ENCODE assay signal across 2 cellular contexts in the genomic region with DNA sequence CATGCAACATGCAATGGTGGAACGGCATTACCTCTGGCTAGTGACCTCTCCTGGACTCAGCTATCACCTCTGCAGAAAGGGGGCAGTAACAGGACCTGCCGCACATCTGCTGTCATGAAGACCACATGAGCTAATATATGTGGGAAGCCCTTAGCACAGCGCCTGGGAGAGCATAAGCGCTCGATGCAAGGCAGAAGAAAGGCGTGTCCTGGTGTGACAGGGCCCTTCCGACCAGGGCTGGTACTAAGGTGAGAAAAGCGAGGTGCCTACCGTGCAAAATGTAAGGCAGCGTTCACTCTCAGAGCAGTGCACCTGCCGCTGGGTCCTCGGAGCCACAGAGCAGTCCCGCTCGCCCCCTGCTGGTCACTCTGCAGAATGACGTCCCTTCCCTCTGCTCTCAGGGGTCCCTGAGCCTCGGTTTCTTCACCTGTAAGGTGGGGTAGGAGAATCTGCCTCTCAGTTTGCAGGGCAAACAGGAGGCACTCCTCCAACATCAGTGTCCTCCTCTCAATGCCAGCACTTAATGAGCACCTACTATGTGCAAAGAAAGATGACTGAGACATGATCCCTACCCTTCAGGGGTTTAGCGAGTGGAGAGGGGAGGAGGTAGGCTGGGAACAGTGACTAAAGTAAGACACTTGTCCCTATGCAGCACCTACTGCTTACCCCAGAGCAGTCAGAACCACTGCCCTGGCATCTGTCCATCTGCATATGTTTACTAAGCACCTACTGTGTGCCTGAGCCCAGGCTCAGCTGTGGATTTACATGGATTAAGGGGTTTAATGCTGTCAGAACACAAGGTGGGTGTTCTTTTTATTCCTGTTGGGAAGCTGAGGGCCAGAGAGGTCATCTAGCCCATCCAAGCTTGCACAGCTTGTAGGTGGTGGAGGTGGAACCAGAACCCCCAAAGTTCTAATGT.
TF ChIP-seq lines count a peak whose summit lies in the region.

No MANE protein-coding gene starts in this region.

TF ChIP-seq in HEK293, 187 proteins besides CTCF, POLR2A, EP300 and RAD21 (continues in another document):
- TF ChIP-seq, protein P1, sequence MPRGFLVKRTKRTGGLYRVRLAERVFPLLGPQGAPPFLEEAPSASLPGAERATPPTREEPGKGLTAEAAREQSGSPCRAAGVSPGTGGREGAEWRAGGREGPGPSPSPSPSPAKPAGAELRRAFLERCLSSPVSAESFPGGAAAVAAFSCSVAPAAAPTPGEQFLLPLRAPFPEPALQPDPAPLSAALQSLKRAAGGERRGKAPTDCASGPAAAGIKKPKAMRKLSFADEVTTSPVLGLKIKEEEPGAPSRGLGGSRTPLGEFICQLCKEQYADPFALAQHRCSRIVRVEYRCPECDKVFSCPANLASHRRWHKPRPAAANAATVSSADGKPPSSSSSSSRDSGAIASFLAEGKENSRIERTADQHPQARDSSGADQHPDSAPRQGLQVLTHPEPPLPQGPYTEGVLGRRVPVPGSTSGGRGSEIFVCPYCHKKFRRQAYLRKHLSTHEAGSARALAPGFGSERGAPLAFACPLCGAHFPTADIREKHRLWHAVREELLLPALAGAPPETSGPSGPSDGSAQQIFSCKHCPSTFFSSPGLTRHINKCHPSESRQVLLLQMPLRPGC (tag by site-specific recombination; IDR thresholded peaks at IDR 0.05), result no peak
- TF ChIP-seq, protein P2, sequence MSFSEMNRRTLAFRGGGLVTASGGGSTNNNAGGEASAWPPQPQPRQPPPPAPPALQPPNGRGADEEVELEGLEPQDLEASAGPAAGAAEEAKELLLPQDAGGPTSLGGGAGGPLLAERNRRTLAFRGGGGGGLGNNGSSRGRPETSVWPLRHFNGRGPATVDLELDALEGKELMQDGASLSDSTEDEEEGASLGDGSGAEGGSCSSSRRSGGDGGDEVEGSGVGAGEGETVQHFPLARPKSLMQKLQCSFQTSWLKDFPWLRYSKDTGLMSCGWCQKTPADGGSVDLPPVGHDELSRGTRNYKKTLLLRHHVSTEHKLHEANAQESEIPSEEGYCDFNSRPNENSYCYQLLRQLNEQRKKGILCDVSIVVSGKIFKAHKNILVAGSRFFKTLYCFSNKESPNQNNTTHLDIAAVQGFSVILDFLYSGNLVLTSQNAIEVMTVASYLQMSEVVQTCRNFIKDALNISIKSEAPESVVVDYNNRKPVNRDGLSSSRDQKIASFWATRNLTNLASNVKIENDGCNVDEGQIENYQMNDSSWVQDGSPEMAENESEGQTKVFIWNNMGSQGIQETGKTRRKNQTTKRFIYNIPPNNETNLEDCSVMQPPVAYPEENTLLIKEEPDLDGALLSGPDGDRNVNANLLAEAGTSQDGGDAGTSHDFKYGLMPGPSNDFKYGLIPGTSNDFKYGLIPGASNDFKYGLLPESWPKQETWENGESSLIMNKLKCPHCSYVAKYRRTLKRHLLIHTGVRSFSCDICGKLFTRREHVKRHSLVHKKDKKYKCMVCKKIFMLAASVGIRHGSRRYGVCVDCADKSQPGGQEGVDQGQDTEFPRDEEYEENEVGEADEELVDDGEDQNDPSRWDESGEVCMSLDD (tag by site-specific recombination; IDR thresholded peaks at IDR 0.05), result 0 out of 2 replicates have a peak, but pooled peaks have one; percentile 29
- TF ChIP-seq ZFP69B (tag by site-specific recombination; IDR thresholded peaks at IDR 0.05) (no peak), ZNF76 (tag by site-specific recombination; IDR thresholded peaks at IDR 0.05; ENCODE audit: borderline replicate concordance, low read depth) (no peak), ZNF140 (tag by site-specific recombination; IDR thresholded peaks at IDR 0.05) (no peak), ZSCAN16 (tag by site-specific recombination; IDR thresholded peaks at IDR 0.05) (no peak), ZNF654 (tag by site-specific recombination; IDR thresholded peaks at IDR 0.05; ENCODE audit: low read depth) (peak; percentile 71), ZNF335 (tag by site-specific recombination; conservative IDR thresholded peaks at IDR 0.05) (peak; percentile 88), ZNF600 (tag by site-specific recombination; IDR thresholded peaks at IDR 0.05) (peak; percentile 67; the same call in 1 of the 2 replicates), ZEB2 (tag by site-specific recombination; IDR thresholded peaks at IDR 0.05) (peak; percentile 58; the same call in 1 of the 2 replicates), ZNF473 (tag by site-specific recombination; IDR thresholded peaks at IDR 0.05) (no peak), ZBTB48 (tag by site-specific recombination; IDR thresholded peaks at IDR 0.05) (peak; percentile 69), ZNF10 (tag by site-specific recombination; IDR thresholded peaks at IDR 0.05) (no peak), SCRT2 (tag by site-specific recombination; IDR thresholded peaks at IDR 0.05) (peak; percentile 46; the same call in 1 of the 2 replicates), ZNF629 (tag by site-specific recombination; IDR thresholded peaks at IDR 0.05) (0 out of 2 replicates have a peak, but pooled peaks have one; percentile 17)
- TF ChIP-seq, protein P3, sequence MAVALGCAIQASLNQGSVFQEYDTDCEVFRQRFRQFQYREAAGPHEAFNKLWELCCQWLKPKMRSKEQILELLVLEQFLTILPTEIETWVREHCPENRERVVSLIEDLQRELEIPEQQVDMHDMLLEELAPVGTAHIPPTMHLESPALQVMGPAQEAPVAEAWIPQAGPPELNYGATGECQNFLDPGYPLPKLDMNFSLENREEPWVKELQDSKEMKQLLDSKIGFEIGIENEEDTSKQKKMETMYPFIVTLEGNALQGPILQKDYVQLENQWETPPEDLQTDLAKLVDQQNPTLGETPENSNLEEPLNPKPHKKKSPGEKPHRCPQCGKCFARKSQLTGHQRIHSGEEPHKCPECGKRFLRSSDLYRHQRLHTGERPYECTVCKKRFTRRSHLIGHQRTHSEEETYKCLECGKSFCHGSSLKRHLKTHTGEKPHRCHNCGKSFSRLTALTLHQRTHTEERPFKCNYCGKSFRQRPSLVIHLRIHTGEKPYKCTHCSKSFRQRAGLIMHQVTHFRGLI (tag by site-specific recombination; IDR thresholded peaks at IDR 0.05), result no peak
- TF ChIP-seq, protein P4, sequence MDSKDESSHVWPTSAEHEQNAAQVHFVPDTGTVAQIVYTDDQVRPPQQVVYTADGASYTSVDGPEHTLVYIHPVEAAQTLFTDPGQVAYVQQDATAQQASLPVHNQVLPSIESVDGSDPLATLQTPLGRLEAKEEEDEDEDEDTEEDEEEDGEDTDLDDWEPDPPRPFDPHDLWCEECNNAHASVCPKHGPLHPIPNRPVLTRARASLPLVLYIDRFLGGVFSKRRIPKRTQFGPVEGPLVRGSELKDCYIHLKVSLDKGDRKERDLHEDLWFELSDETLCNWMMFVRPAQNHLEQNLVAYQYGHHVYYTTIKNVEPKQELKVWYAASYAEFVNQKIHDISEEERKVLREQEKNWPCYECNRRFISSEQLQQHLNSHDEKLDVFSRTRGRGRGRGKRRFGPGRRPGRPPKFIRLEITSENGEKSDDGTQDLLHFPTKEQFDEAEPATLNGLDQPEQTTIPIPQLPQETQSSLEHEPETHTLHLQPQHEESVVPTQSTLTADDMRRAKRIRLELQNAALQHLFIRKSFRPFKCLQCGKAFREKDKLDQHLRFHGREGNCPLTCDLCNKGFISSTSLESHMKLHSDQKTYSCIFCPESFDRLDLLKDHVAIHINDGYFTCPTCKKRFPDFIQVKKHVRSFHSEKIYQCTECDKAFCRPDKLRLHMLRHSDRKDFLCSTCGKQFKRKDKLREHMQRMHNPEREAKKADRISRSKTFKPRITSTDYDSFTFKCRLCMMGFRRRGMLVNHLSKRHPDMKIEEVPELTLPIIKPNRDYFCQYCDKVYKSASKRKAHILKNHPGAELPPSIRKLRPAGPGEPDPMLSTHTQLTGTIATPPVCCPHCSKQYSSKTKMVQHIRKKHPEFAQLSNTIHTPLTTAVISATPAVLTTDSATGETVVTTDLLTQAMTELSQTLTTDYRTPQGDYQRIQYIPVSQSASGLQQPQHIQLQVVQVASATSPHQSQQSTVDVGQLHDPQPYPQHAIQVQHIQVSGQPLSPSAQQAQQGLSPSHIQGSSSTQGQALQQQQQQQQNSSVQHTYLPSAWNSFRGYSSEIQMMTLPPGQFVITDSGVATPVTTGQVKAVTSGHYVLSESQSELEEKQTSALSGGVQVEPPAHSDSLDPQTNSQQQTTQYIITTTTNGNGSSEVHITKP (tag by site-specific recombination; IDR thresholded peaks at IDR 0.05), result peak; percentile 47

TF ChIP-seq in HepG2, 621 proteins besides CTCF, POLR2A, EP300 and RAD21 (continued from another document and continues in another):
- TF ChIP-seq, protein P5, sequence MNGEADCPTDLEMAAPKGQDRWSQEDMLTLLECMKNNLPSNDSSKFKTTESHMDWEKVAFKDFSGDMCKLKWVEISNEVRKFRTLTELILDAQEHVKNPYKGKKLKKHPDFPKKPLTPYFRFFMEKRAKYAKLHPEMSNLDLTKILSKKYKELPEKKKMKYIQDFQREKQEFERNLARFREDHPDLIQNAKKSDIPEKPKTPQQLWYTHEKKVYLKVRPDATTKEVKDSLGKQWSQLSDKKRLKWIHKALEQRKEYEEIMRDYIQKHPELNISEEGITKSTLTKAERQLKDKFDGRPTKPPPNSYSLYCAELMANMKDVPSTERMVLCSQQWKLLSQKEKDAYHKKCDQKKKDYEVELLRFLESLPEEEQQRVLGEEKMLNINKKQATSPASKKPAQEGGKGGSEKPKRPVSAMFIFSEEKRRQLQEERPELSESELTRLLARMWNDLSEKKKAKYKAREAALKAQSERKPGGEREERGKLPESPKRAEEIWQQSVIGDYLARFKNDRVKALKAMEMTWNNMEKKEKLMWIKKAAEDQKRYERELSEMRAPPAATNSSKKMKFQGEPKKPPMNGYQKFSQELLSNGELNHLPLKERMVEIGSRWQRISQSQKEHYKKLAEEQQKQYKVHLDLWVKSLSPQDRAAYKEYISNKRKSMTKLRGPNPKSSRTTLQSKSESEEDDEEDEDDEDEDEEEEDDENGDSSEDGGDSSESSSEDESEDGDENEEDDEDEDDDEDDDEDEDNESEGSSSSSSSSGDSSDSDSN (CRISPR knock-in tag; IDR thresholded peaks at IDR 0.05), result peak; percentile 68
- no peak for TF ChIP-seq ZFP36L2 (CRISPR knock-in tag; IDR thresholded peaks at IDR 0.05)
- TF ChIP-seq GZF1 (CRISPR knock-in tag; IDR thresholded peaks at IDR 0.05), result no peak
- peak; percentile 58; the same call in 1 of the 2 replicates for TF ChIP-seq ZNF331 (CRISPR knock-in tag; IDR thresholded peaks at IDR 0.05)
- TF ChIP-seq NFKB2 (CRISPR knock-in tag; IDR thresholded peaks at IDR 0.05; ENCODE audit: borderline replicate concordance), result peak; percentile 90; the same call in 1 of the 2 replicates
- no peak for TF ChIP-seq ISX (CRISPR knock-in tag; conservative IDR thresholded peaks at IDR 0.05)
- TF ChIP-seq ZNF33A (CRISPR knock-in tag; IDR thresholded peaks at IDR 0.05; ENCODE audit: borderline replicate concordance), result no peak
- no peak for TF ChIP-seq KDM5A (IDR thresholded peaks at IDR 0.05; ENCODE audit: borderline replicate concordance, low read length)
- TF ChIP-seq, protein P6, sequence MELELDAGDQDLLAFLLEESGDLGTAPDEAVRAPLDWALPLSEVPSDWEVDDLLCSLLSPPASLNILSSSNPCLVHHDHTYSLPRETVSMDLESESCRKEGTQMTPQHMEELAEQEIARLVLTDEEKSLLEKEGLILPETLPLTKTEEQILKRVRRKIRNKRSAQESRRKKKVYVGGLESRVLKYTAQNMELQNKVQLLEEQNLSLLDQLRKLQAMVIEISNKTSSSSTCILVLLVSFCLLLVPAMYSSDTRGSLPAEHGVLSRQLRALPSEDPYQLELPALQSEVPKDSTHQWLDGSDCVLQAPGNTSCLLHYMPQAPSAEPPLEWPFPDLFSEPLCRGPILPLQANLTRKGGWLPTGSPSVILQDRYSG (CRISPR knock-in tag; IDR thresholded peaks at IDR 0.05), result no peak
- peak; percentile 94 for TF ChIP-seq SMC3 (IDR thresholded peaks at IDR 0.05; ENCODE audit: low read length)
- no peak; the same call in 1 of the 2 replicates for TF ChIP-seq SALL2 (CRISPR knock-in tag; IDR thresholded peaks at IDR 0.05)
- peak; percentile 64; the same call in 1 of the 2 replicates for TF ChIP-seq ZNF550 (CRISPR knock-in tag; IDR thresholded peaks at IDR 0.05; ENCODE audit: borderline replicate concordance)
- TF ChIP-seq MEF2D (CRISPR knock-in tag; IDR thresholded peaks at IDR 0.05), result peak; percentile 71
- TF ChIP-seq, protein P7, sequence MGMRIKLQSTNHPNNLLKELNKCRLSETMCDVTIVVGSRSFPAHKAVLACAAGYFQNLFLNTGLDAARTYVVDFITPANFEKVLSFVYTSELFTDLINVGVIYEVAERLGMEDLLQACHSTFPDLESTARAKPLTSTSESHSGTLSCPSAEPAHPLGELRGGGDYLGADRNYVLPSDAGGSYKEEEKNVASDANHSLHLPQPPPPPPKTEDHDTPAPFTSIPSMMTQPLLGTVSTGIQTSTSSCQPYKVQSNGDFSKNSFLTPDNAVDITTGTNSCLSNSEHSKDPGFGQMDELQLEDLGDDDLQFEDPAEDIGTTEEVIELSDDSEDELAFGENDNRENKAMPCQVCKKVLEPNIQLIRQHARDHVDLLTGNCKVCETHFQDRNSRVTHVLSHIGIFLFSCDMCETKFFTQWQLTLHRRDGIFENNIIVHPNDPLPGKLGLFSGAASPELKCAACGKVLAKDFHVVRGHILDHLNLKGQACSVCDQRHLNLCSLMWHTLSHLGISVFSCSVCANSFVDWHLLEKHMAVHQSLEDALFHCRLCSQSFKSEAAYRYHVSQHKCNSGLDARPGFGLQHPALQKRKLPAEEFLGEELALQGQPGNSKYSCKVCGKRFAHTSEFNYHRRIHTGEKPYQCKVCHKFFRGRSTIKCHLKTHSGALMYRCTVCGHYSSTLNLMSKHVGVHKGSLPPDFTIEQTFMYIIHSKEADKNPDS (CRISPR knock-in tag; IDR thresholded peaks at IDR 0.05), result no peak
- TF ChIP-seq STAG1 (CRISPR knock-in tag; IDR thresholded peaks at IDR 0.05), result peak; percentile 100
- TF ChIP-seq ZNF343 (CRISPR knock-in tag; IDR thresholded peaks at IDR 0.05), result no peak
- TF ChIP-seq ZNF232 (CRISPR knock-in tag; IDR thresholded peaks at IDR 0.05; ENCODE audit: borderline replicate concordance), result peak; percentile 86; the same call in 1 of the 2 replicates
- TF ChIP-seq GABPB1 (CRISPR knock-in tag; IDR thresholded peaks at IDR 0.05), result peak; percentile 59
- peak; percentile 85 for TF ChIP-seq SALL1 (CRISPR knock-in tag; IDR thresholded peaks at IDR 0.05)
